18 cellular contexts compared by ENCODE assay signal in the genomic region with DNA sequence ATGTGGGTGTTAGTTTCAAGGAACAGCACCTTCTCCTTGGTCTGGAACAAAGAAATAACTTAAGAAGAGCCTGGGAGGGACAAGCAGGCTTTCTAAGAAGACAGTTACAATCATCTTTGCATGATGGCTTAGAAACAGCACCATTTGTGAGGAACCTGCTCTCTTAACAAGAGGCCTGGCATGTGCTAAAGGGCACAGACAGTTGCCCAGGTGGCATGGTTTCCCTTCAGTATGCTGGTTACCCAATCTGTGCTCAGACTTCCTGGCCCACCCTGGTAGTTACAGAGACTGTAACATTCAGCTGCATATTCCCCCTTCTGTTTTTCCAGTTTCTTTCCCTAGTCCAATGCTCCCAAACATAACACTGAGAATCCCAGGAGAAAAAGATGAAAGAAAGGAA.
DNase-seq lines count a peak whose midpoint lies in the region; ATAC-seq and TF ChIP-seq lines count a peak whose summit lies in the region.
"Had no signal": no experiment of that assay in that cellular context is flagged by ENCODE, and none has a peak within 500 bp of the region (broad histone marks: within the 10 kb centered on the region; RNA-seq: fewer than 3 reads in every experiment).

No MANE protein-coding gene starts in this region.

- no peak overlapping the region for H3K27ac ChIP-seq in IMR-90 (ENCODE audit: insufficient read depth, low read length)
- no peak overlapping the region for H3K27ac ChIP-seq in heart left ventricle
- H3K27ac ChIP-seq: BLaER1 had no signal

- peaks cover 14% of the 10 kb centered on the region for H3K36me3 ChIP-seq in IMR-90 (ENCODE audit: control insufficient read depth, insufficient read depth, low read length)
- no peaks in the 10 kb centered on the region for H3K36me3 ChIP-seq in mucosa of descending colon (ENCODE audit: low read depth)
- H3K36me3 ChIP-seq in heart left ventricle = peaks cover 0 to 34% (median 25%) of the 10 kb centered on the region in 9 donors

- H3K27me3 ChIP-seq in IMR-90 (ENCODE audit: control insufficient read depth, insufficient read depth, low read length) (no peaks in the 10 kb centered on the region), heart left ventricle (no peaks in the 10 kb centered on the region)
- H3K27me3 ChIP-seq: BLaER1 had no signal

- POLR2A ChIA-PET in IMR-90 (lab: Charles Lee; ENCODE audit: unreplicated experiment) = no interaction called here

- H3K56ac ChIP-seq in IMR-90 (ENCODE audit: extremely low read depth, insufficient read depth, low read length) = no peak overlapping the region; the same call in 1 of the 2 replicates

- H3K4me2 ChIP-seq in IMR-90 (ENCODE audit: low read depth, low read length) = no peak overlapping the region
- H3K4me2 ChIP-seq: BLaER1 had no signal

- TF ChIP-seq RAD21 in IMR-90 (IDR thresholded peaks at IDR 0.05; ENCODE audit: low read length) = no peak

- H2BK20ac ChIP-seq in IMR-90 (ENCODE audit: low read depth, low read length) = no peak overlapping the region

- TF ChIP-seq POLR2A in IMR-90 (IDR thresholded peaks at IDR 0.05; ENCODE audit: low read depth, low read length) (no peak), heart left ventricle (IDR thresholded peaks at IDR 0.05) (no peak)

- H3K4ac ChIP-seq in IMR-90 (ENCODE audit: low read depth, low read length) = no peak overlapping the region

- in situ Hi-C loops in IMR-90 (cut with MboI; ENCODE audit: low sequenced_read_pairs) = no loop called here

- peaks cover 22% of the 10 kb centered on the region for H3K9me1 ChIP-seq in IMR-90 (ENCODE audit: insufficient read depth, low read length)

- H3K14ac ChIP-seq in IMR-90 (replicated peaks; ENCODE audit: low read depth, low read length) = no peak overlapping the region

- CTCF ChIA-PET in IMR-90 (lab: Yijun Ruan, JAX) = no interaction called here

- dilution Hi-C loops in IMR-90 (cut with HindIII; ENCODE audit: low sequenced_read_pairs, unreplicated experiment) = no loop called here

- H3K4me3 ChIP-seq in IMR-90 (ENCODE audit: insufficient read depth, low read depth, low read length) (no peak overlapping the region), mucosa of descending colon (no peak overlapping the region), heart left ventricle (no peak overlapping the region)
- H3K4me3 ChIP-seq: BLaER1 had no signal

- no peak overlapping the region for H2BK15ac ChIP-seq in IMR-90 (ENCODE audit: low read depth, low read length)

- H4K8ac ChIP-seq in IMR-90 (ENCODE audit: low read depth in 2 of 2, low read length in 2 of 2) = no peak overlapping the region

- no peak overlapping the region for H3K18ac ChIP-seq in IMR-90 (ENCODE audit: low read depth, low read length)

- H3K79me1 ChIP-seq in IMR-90 (ENCODE audit: low read depth in 1 of 2, low read length in 2 of 2) = peaks cover 28 to 62% of the 10 kb centered on the region in 2 experiments

- intact Hi-C loops in IMR-90 (cut with micrococcal nuclease) = no loop called here
- intact Hi-C loops in mucosa of descending colon (cut with DNase I, micrococcal nuclease) = no loop called here
- intact Hi-C loops in heart left ventricle (cut with DNase I) = no loop called here

- H3K23ac ChIP-seq in IMR-90 (ENCODE audit: low read depth, low read length) = 0 out of 2 replicates have a peak overlapping the region, but pooled peaks have one; percentile 24

- no peak for ATAC-seq in IMR-90 (ENCODE audit: low read depth)
- peak; percentile 25 for ATAC-seq in mucosa of descending colon
- ATAC-seq in heart left ventricle = no peak

- peaks cover 3% of the 10 kb centered on the region; the same call in 1 of the 2 replicates for H3K9me3 ChIP-seq in IMR-90 (ENCODE audit: control insufficient read depth, insufficient read depth, low read length)
- H3K9me3 ChIP-seq in mucosa of descending colon = peaks cover 6% of the 10 kb centered on the region
- peaks cover 0 to 14% (median 0%) of the 10 kb centered on the region in 12 donors for H3K9me3 ChIP-seq in heart left ventricle

- H4K91ac ChIP-seq in IMR-90 (ENCODE audit: insufficient read depth, low read depth, low read length) = no peak overlapping the region

- no peak overlapping the region for H2AK5ac ChIP-seq in IMR-90 (ENCODE audit: low read depth, low read length)

- peaks cover 15% of the 10 kb centered on the region for H4K20me1 ChIP-seq in IMR-90 (ENCODE audit: insufficient read depth, low read length)

- no peak overlapping the region for H2AFZ ChIP-seq in IMR-90 (replicated peaks; ENCODE audit: low read length, poor library complexity)

- H3K4me1 ChIP-seq in IMR-90 (ENCODE audit: control insufficient read depth, insufficient read depth, low read length) (peaks cover 9% of the 10 kb centered on the region), mucosa of descending colon (ENCODE audit: low read depth) (peaks cover 3% of the 10 kb centered on the region), heart left ventricle (peaks cover 0 to 4% (median 0%) of the 10 kb centered on the region in 12 donors)
- H3K4me1 ChIP-seq: BLaER1 had no signal

- no peak overlapping the region for H2AK9ac ChIP-seq in IMR-90 (replicated peaks; ENCODE audit: low read depth, low read length, poor library complexity)

- TF ChIP-seq CTCF in IMR-90 (conservative IDR thresholded peaks at IDR 0.05; ENCODE audit: low read depth, low read length) (no peak), mucosa of descending colon (IDR thresholded peaks at IDR 0.05) (no peak), heart left ventricle (IDR thresholded peaks at IDR 0.05) (no peak)

- no peak overlapping the region for H2BK5ac ChIP-seq in IMR-90 (ENCODE audit: low read depth, low read length, poor library complexity, severe bottlenecking)

- H3K9ac ChIP-seq in IMR-90 (ENCODE audit: low read depth, low read length) = no peak overlapping the region
- H3K9ac ChIP-seq: BLaER1 had no signal

- DNase-seq in DMS53 (lab: John Stamatoyannopoulos, UW) = peak; percentile 16
- DNase-seq in DMS53 treated with DMSO at 0.1 percent for 48 hours (lab: John Stamatoyannopoulos, UW; ENCODE audit: unreplicated experiment) = no peak
- no peak for DNase-seq in IMR-90
- DNase-seq in cerebellum (ENCODE audit: low spot score) = peak; percentile 32
- DNase-seq in mucosa of descending colon = no peak
- no peak for DNase-seq in superior temporal gyrus (ENCODE audit: extremely low spot score)
- no peak for DNase-seq in activated CD8-positive, alpha-beta memory T cell treated with anti-CD3 and anti-CD28 coated beads for 24 hours
- no peak for DNase-seq in heart left ventricle
- DNase-seq: 8988T; AML-193; Calu3; CD4-positive, CD25-positive, alpha-beta regulatory T cell; DMS 273 treated with DMSO at 0.1 percent for 48 hours; DMS79 treated with DMSO at 0.1 percent for 48 hours; GDM1; HCEC 1CT; HFFc6 had no signal

- no peak overlapping the region for H2BK120ac ChIP-seq in IMR-90 (ENCODE audit: low read depth, low read length)

- H4K5ac ChIP-seq in IMR-90 (ENCODE audit: low read depth, low read length) = no peak overlapping the region

- BruUV-seq in IMR-90 (replicated peaks; lab: Mats Ljungman, UMichigan) = no TSS peak

TF ChIP-seq in IMR-90, 13 proteins besides CTCF, POLR2A, EP300 and RAD21:
- TF ChIP-seq NFE2L2 (IDR thresholded peaks at IDR 0.05; ENCODE audit: low read depth, low read length) (no peak), MAZ (IDR thresholded peaks at IDR 0.05; ENCODE audit: borderline replicate concordance, low read depth, low read length) (no peak)

Comparison
In these comparisons a context has a peak if more than half of its experiments do, and no peak if none do; other contexts are left out.
1. DNase-seq: peak in DMS53 (single experiment) and cerebellum (single experiment); none in DMS53 treated with DMSO at 0.1 percent for 48 hours (single experiment), IMR-90 (single experiment), mucosa of descending colon (0 of 3), superior temporal gyrus (single experiment), activated CD8-positive, alpha-beta memory T cell treated with anti-CD3 and anti-CD28 coated beads for 24 hours (single experiment) and heart left ventricle (0 of 5).